Comparison of ENCODE assay signal across 2 cellular contexts in genomic region chr11:73578786-73579185, GRCh38.
TF ChIP-seq lines count a peak whose summit lies in the region.

No MANE protein-coding gene starts in this region.

TF ChIP-seq in IMR-90, 13 proteins besides CTCF, POLR2A, EP300 and RAD21:
- TF ChIP-seq, protein P1, sequence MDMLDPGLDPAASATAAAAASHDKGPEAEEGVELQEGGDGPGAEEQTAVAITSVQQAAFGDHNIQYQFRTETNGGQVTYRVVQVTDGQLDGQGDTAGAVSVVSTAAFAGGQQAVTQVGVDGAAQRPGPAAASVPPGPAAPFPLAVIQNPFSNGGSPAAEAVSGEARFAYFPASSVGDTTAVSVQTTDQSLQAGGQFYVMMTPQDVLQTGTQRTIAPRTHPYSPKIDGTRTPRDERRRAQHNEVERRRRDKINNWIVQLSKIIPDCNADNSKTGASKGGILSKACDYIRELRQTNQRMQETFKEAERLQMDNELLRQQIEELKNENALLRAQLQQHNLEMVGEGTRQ (IDR thresholded peaks at IDR 0.05; ENCODE audit: low read depth, low read length) = no peak
- TF ChIP-seq NFE2L2 (IDR thresholded peaks at IDR 0.05; ENCODE audit: low read depth, low read length) = no peak
- no peak for TF ChIP-seq FOS (IDR thresholded peaks at IDR 0.05; ENCODE audit: low read depth, low read length)
- no peak for TF ChIP-seq MXI1 (IDR thresholded peaks at IDR 0.05; ENCODE audit: borderline replicate concordance, low read depth, low read length)
- no peak for TF ChIP-seq CHD1 (IDR thresholded peaks at IDR 0.05; ENCODE audit: low read depth, low read length)
- TF ChIP-seq SMC3 (IDR thresholded peaks at IDR 0.05; ENCODE audit: low read depth, low read length) = no peak
- no peak for TF ChIP-seq BHLHE40 (IDR thresholded peaks at IDR 0.05; ENCODE audit: low read depth, low read length)
- no peak for TF ChIP-seq MAFK (IDR thresholded peaks at IDR 0.05; ENCODE audit: low read depth, low read length)
- no peak for TF ChIP-seq RFX5 (IDR thresholded peaks at IDR 0.05; ENCODE audit: low read depth, low read length)
- no peak for TF ChIP-seq MAZ (IDR thresholded peaks at IDR 0.05; ENCODE audit: borderline replicate concordance, low read depth, low read length)
TF ChIP-seq in IMR-90: peak in this region for 0.

TF ChIP-seq in WTC11, 78 proteins besides CTCF, POLR2A, EP300 and RAD21:
- no peak for TF ChIP-seq OVOL2 (CRISPR knock-in tag; IDR thresholded peaks at IDR 0.05; ENCODE audit: borderline replicate concordance)
